8 cellular contexts compared by ENCODE assay signal in the genomic region with DNA sequence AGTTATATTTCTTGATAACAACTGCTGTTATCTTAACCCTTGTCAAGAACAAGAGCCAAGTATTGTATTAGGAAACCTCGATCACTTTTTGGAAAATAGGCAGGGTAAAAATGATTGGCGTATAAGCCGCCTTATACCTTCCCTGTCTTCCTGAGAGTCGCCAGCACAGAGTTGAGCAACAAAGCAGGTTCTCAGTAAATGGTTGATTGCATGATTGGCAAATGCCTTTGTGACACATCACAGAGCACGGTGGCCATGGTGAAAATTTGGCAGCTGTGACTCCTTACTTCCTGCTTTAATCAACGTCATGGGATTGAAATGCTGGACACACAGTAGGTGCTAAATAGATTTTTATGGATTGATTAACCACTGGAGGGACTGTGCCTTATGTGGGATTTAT. TPM values are rescaled to one million over a fixed set of nuclear protein-coding genes. Genes with fewer than 3 reads are reported as not detected.
A peak's percentile ranks its signal among the peaks of the same experiment; 100 is the strongest.
DNase-seq lines count a peak whose midpoint lies in the region; ATAC-seq and TF ChIP-seq lines count a peak whose summit lies in the region.

No MANE protein-coding gene starts in this region.

- peaks cover 28% of the 10 kb centered on the region for H3K4me1 ChIP-seq in foreskin keratinocyte

- H3K36me3 ChIP-seq in KOPT-K1 (ENCODE audit: insufficient read depth, low read length): no peaks in the 10 kb centered on the region

- H3K27ac ChIP-seq in KOPT-K1 (ENCODE audit: low read depth, low read length, poor library complexity, severe bottlenecking): peak overlapping the region; percentile 58
- H3K27ac ChIP-seq in foreskin keratinocyte: no peak overlapping the region

- no peak for TF ChIP-seq CTCF in foreskin keratinocyte (conservative IDR thresholded peaks at IDR 0.05)

- DNase-seq in Daoy (ENCODE audit: low read depth) (peak; percentile 95), SW 1271 (lab: John Stamatoyannopoulos, UW) (peak; percentile 91 to 95), foreskin keratinocyte (peak; percentile 81 to 92), ureter (ENCODE audit: low spot score) (peak; percentile 74), HuH-7 (ENCODE audit: low spot score) (no peak)

- H3K27me3 ChIP-seq in foreskin keratinocyte: no peaks in the 10 kb centered on the region

- ATAC-seq in foreskin keratinocyte (peak; percentile 72), HG02884 (IDR thresholded peaks at IDR 0.05; ENCODE audit: unreplicated experiment) (no peak), HG03097 (IDR thresholded peaks at IDR 0.05; ENCODE audit: low FRiP score, unreplicated experiment) (no peak)

- no peaks in the 10 kb centered on the region for H3K9me3 ChIP-seq in KOPT-K1 (ENCODE audit: insufficient read depth, low read length, poor library complexity, severe bottlenecking)

RNA-seq across cellular contexts. Expression of gene KLHL29, which starts 3.9 kb away (rescaled TPM):
- 4.6 and 5.6 TPM in 2 replicates for total RNA-seq in Daoy (2014; rRNA removed; shearing (Covaris generic))
- total RNA-seq in foreskin keratinocyte (6.3 and 6.4 TPM in 2 replicates), ureter (16.8 TPM)
- polyA plus RNA-seq in foreskin keratinocyte: 2.5 and 3.0 TPM in 2 replicates
